ENCODE assay signal across 8 cellular contexts in genomic region chr16:30395155-30395991, GRCh38. TPM values are rescaled to one million over a fixed set of nuclear protein-coding genes. Genes with fewer than 3 reads are reported as not detected.
DNase-seq lines count a peak whose midpoint lies in the region; ATAC-seq and TF ChIP-seq lines count a peak whose summit lies in the region.

Gene ZNF48, plus strand, starts transcription at chr16:30395420. Its CDS starts 375 bp downstream, at chr16:30395795.

- peak within 1 kb of the TSS; percentile 94 for H3K4me3 Mint-ChIP-seq in T-helper 17 cell

- H3K4me1 ChIP-seq in body of pancreas = peaks cover 33% of the 10 kb centered on the region

- intact Hi-C loops in body of pancreas (cut with DNase I) = no loop called here

- H3K27me3 Mint-ChIP-seq in T-helper 17 cell = no peaks in the 10 kb centered on the region

- peaks cover 3% of the 10 kb centered on the region for H3K36me3 Mint-ChIP-seq in T-helper 17 cell (ENCODE audit: low read depth)

- ATAC-seq in HG02678 (IDR thresholded peaks at IDR 0.05; ENCODE audit: unreplicated experiment) = peak; percentile 76
- ATAC-seq in T-helper 17 cell = peak; percentile 80
- peak; percentile 94 for ATAC-seq in body of pancreas
- ATAC-seq in HG03571 (IDR thresholded peaks at IDR 0.05; ENCODE audit: unreplicated experiment) = no peak

- H3K36me3 ChIP-seq in body of pancreas (replicated peaks in 1 of 2; ENCODE audit: insufficient read depth in 1 of 2, low read depth in 2 of 2) = no peaks in the 10 kb centered on the region

- H3K9me3 ChIP-seq in T-helper 17 cell (ENCODE audit: control insufficient read depth, low read length, poor library complexity, severe bottlenecking) = no peaks in the 10 kb centered on the region
- H3K9me3 ChIP-seq in body of pancreas = no peaks in the 10 kb centered on the region

- DNase-seq in NCI-H146 treated with DMSO at 0.1 percent for 48 hours (lab: John Stamatoyannopoulos, UW; ENCODE audit: unreplicated experiment) (peak; percentile 88), T-helper 17 cell (peak; percentile 33 to 46 (median 45)), body of pancreas (peak; percentile 88 to 93 (median 92)), hypothalamus (lab: John Stamatoyannopoulos, UW) (peak in 47 of 51 donors; percentile 51 to 94 (median 84)), putamen (ENCODE audit: low spot score) (peak; percentile 93)

- no peaks in the 10 kb centered on the region for H3K27me3 ChIP-seq in body of pancreas

- H3K4me3 ChIP-seq in body of pancreas = peak within 1 kb of the TSS; percentile 70 to 75

- H3K4me1 Mint-ChIP-seq in T-helper 17 cell = peaks cover 26% of the 10 kb centered on the region

- WGBS in body of pancreas, 2 donors = 0 to 1% methylated on average over 5 to 90 of the region's 103 CpGs

- peak; percentile 56 for TF ChIP-seq CTCF in GM12874 (IDR thresholded peaks at IDR 0.05; ENCODE audit: insufficient read depth, low read depth, low read length)
- peak in 6 of 7 experiments; percentile 22 to 70 (median 54) for TF ChIP-seq CTCF in body of pancreas (IDR thresholded peaks at IDR 0.05)

- H3K27ac ChIP-seq in body of pancreas = peak within 1 kb of the TSS; percentile 48 to 84 (median 66)

- peak in 2 of 3 donors; percentile 37 to 46 for TF ChIP-seq POLR2A in body of pancreas (IDR thresholded peaks at IDR 0.05)

- peak within 1 kb of the TSS; percentile 90 for H3K27ac Mint-ChIP-seq in T-helper 17 cell

RNA-seq across cellular contexts. Expression of gene ZNF48, which starts in this region (rescaled TPM):
- total RNA-seq in T-helper 17 cell = 1 to 10 TPM; 6.2 to 6.7 TPM
- total RNA-seq in body of pancreas = 10 to 100 TPM in 1 of 2 donors, 1 to 10 TPM in 1; 9.3 to 12.2 TPM
